21 cellular contexts compared by ENCODE assay signal in genomic region chr4:129233691-129234090, GRCh38.
DNase-seq lines count a peak whose midpoint lies in the region; ATAC-seq and TF ChIP-seq lines count a peak whose summit lies in the region.
"Had no signal": no experiment of that assay in that cellular context is flagged by ENCODE, and none has a peak within 500 bp of the region (broad histone marks: within the 10 kb centered on the region; RNA-seq: fewer than 3 reads in every experiment).

No MANE protein-coding gene starts in this region.

- no peaks in the 10 kb centered on the region for H3K9me2 ChIP-seq in Karpas-422 (replicated peaks; ENCODE audit: insufficient read depth, low read length)

- peaks cover 2% of the 10 kb centered on the region for H3K36me3 Mint-ChIP-seq in neural progenitor cell
- H3K36me3 Mint-ChIP-seq: CD4-positive, alpha-beta memory T cell had no signal

- H3K4me1 Mint-ChIP-seq in neural progenitor cell = peaks cover 2% of the 10 kb centered on the region
- H3K4me1 Mint-ChIP-seq: CD4-positive, alpha-beta memory T cell had no signal

- no peaks in the 10 kb centered on the region for H3K27me3 ChIP-seq in Karpas-422 (ENCODE audit: low read length)
- H3K27me3 ChIP-seq in neural progenitor cell = no peaks in the 10 kb centered on the region
- no peaks in the 10 kb centered on the region for H3K27me3 ChIP-seq in spleen (replicated peaks in 1 of 7)
- H3K27me3 ChIP-seq: SJSA1 had no signal

- no peak overlapping the region for H3K4me3 Mint-ChIP-seq in neural progenitor cell
- H3K4me3 Mint-ChIP-seq: CD4-positive, alpha-beta memory T cell had no signal

- no peak for TF ChIP-seq CTCF in neural progenitor cell (IDR thresholded peaks at IDR 0.05)
- TF ChIP-seq CTCF in spleen (IDR thresholded peaks at IDR 0.05 in 8 of 11, conservative IDR thresholded peaks at IDR 0.05 in 3 of 11) = no peak

- H3K27ac ChIP-seq in Karpas-422 (ENCODE audit: low read length) (peak overlapping the region; percentile 88), neural progenitor cell (no peak overlapping the region), spleen (no peak overlapping the region)
- H3K27ac ChIP-seq: HL-60, SJSA1 had no signal

- peaks cover 2% of the 10 kb centered on the region for H3K9me3 Mint-ChIP-seq in neural progenitor cell

- H3K36me3 ChIP-seq in Karpas-422 (ENCODE audit: insufficient read depth, low read length) (no peaks in the 10 kb centered on the region; the same call in 1 of the 2 replicates), neural progenitor cell (no peaks in the 10 kb centered on the region), spleen (no peaks in the 10 kb centered on the region)
- H3K36me3 ChIP-seq: SJSA1 had no signal

- no peak overlapping the region for H3K27ac Mint-ChIP-seq in neural progenitor cell
- H3K27ac Mint-ChIP-seq: CD4-positive, alpha-beta memory T cell had no signal

- H3K79me2 ChIP-seq in Karpas-422 (ENCODE audit: low read length) (no peaks in the 10 kb centered on the region), neural progenitor cell (ENCODE audit: low read depth) (no peaks in the 10 kb centered on the region)

- peak overlapping the region; percentile 58 for H3K4me2 ChIP-seq in Karpas-422 (ENCODE audit: low read depth, low read length, poor library complexity, severe bottlenecking)
- no peak overlapping the region for H3K4me2 ChIP-seq in neural progenitor cell

- H3K4me1 ChIP-seq in Karpas-422 (ENCODE audit: low read length) = peaks cover 37% of the 10 kb centered on the region
- H3K4me1 ChIP-seq in neural progenitor cell = no peaks in the 10 kb centered on the region
- H3K4me1 ChIP-seq in spleen = no peaks in the 10 kb centered on the region
- H3K4me1 ChIP-seq: Caco-2, SJSA1 had no signal

- H3F3A ChIP-seq in neural progenitor cell (ENCODE audit: low read depth) = no peaks in the 10 kb centered on the region

- intact Hi-C loops in spleen (cut with DNase I; ENCODE audit: low total_unique reads) = no loop called here

- H4K20me1 ChIP-seq in Karpas-422 (ENCODE audit: insufficient read depth, low read depth, low read length) = no peaks in the 10 kb centered on the region
- no peaks in the 10 kb centered on the region for H4K20me1 ChIP-seq in neural progenitor cell (ENCODE audit: low read depth)

- DNase-seq in COR-L47 (lab: John Stamatoyannopoulos, UW) (peak; percentile 2), Karpas-422 (peak; percentile 54), NCI-H2081 treated with DMSO at 0.1 percent for 48 hours (lab: John Stamatoyannopoulos, UW) (peak; percentile 53), SK-N-DZ (ENCODE audit: low spot score) (peak; percentile 73), neural progenitor cell (ENCODE audit: low spot score) (no peak), spleen (no peak)
- DNase-seq: C1 segment of cervical spinal cord; Caco-2; CD4-positive, alpha-beta memory T cell; DMS 273 treated with DMSO at 0.1 percent for 48 hours; DND-41; NCI-H1092; NCI-H1436 treated with DMSO at 0.1 percent for 48 hours; NCI-H2171 treated with DMSO at 0.1 percent for 48 hours; NCI-H446; NCI-H526; NK-92 treated with Interleukin-12 subunit alpha and Interleukin-12 subunit beta, amount 100 ng/mL, for 24 hours; PC-3 had no signal

- no peak for ATAC-seq in GM18870 (IDR thresholded peaks at IDR 0.05; ENCODE audit: unreplicated experiment)
- ATAC-seq: PC-3 had no signal

- no peak for TF ChIP-seq POLR2A in spleen (IDR thresholded peaks at IDR 0.05)

- H3K27me3 Mint-ChIP-seq in neural progenitor cell (ENCODE audit: insufficient read depth, low read depth) = no peaks in the 10 kb centered on the region

- 64 to 89% (median 73%) methylated on average over 1 of the region's 1 CpG for WGBS in spleen, 5 donors

- H3K4me3 ChIP-seq in Karpas-422 (ENCODE audit: low read length) = no peak overlapping the region
- no peak overlapping the region for H3K4me3 ChIP-seq in neural progenitor cell
- H3K4me3 ChIP-seq in spleen = no peak overlapping the region
- H3K4me3 ChIP-seq: SJSA1 had no signal

- H2AFZ ChIP-seq in Karpas-422 (ENCODE audit: low read length) = peak overlapping the region; percentile 58
- no peak overlapping the region for H2AFZ ChIP-seq in neural progenitor cell (replicated peaks)

- H3K9me3 ChIP-seq in Karpas-422 (ENCODE audit: low read length) (peaks cover 11% of the 10 kb centered on the region), neural progenitor cell (ENCODE audit: low read depth) (no peaks in the 10 kb centered on the region), spleen (no peaks in the 10 kb centered on the region)
- H3K9me3 ChIP-seq: Caco-2, SJSA1 had no signal

- H3K9ac ChIP-seq in Karpas-422 (ENCODE audit: low read length) = peak overlapping the region; percentile 52
- H3K9ac ChIP-seq in neural progenitor cell = no peak overlapping the region

Comparison
In these comparisons a context has a peak if more than half of its experiments do, and no peak if none do; other contexts are left out.
1. DNase-seq: peak in COR-L47 (single experiment), Karpas-422 (single experiment), NCI-H2081 treated with DMSO at 0.1 percent for 48 hours (single experiment) and SK-N-DZ (single experiment); none in neural progenitor cell (single experiment) and spleen (single experiment).